In genomic region chr19:45056831-45057230, GRCh38 we compare ENCODE assay signal across 26 cellular contexts.
"Had no signal": no experiment of that assay in that cellular context is flagged by ENCODE, and none has a peak within 500 bp of the region (broad histone marks: within the 10 kb centered on the region; RNA-seq: fewer than 3 reads in every experiment).

No MANE protein-coding gene starts in this region.

- DNase-seq: activated CD4-positive, alpha-beta memory T cell treated with anti-CD3 and anti-CD28 coated beads, Interleukin-2, amount 10 ng/mL, durations not matched to agents 7 days and 5 days; activated CD4-positive, alpha-beta T cell treated with anti-CD3 and anti-CD28 coated beads for 36 hours; activated CD8-positive, alpha-beta memory T cell treated with anti-CD3 and anti-CD28 coated beads, Interleukin-2, amount 10 ng/mL, durations not matched to agents 7 days and 5 days; activated naive CD4-positive, alpha-beta T cell treated with anti-CD3 and anti-CD28 coated beads for 36 hours; activated T-cell treated with anti-CD3 and anti-CD28 coated beads, Interleukin-2, amount 50 U/mL, for 1 hour; aorta; brain microvascular endothelial cell; central memory CD4-positive, alpha-beta T cell; colonic mucosa; effector CD4-positive, alpha-beta T cell; hypothalamus; kidney; nephron progenitor cell; nucleus accumbens; posterior cingulate gyrus; spleen; stimulated activated CD4-positive, alpha-beta T cell treated with anti-CD3 and anti-CD28 coated beads, Interleukin-4, amount 100 ng/mL, for 4 hours; stimulated activated naive CD4-positive, alpha-beta T cell treated with Interleukin-2 at 50 U/mL for 16 hours; T-helper 2 cell; WERI-Rb-1 had no signal

- H3K4me3 ChIP-seq: colonic mucosa, lung, spleen, tibial nerve had no signal

- H3K4me1 Mint-ChIP-seq: activated CD4-positive, alpha-beta T cell treated with anti-CD3 and anti-CD28 coated beads for 36 hours; activated CD8-positive, alpha-beta memory T cell treated with anti-CD3 and anti-CD28 coated beads, Interleukin-2, amount 10 ng/mL, durations not matched to agents 7 days and 5 days; mesothelial cell of epicardium; nephron progenitor cell had no signal

- FAIRE-seq: frontal cortex, kidney, urothelium cell line had no signal

- H3K4me3 Mint-ChIP-seq: activated CD4-positive, alpha-beta memory T cell treated with anti-CD3 and anti-CD28 coated beads, Interleukin-2, amount 10 ng/mL, durations not matched to agents 7 days and 5 days; activated CD4-positive, alpha-beta T cell treated with anti-CD3 and anti-CD28 coated beads for 36 hours; activated CD8-positive, alpha-beta memory T cell treated with anti-CD3 and anti-CD28 coated beads, Interleukin-2, amount 10 ng/mL, durations not matched to agents 7 days and 5 days; activated naive CD4-positive, alpha-beta T cell treated with anti-CD3 and anti-CD28 coated beads for 36 hours; mesothelial cell of epicardium; nephron progenitor cell had no signal

- H3K9me3 ChIP-seq: colonic mucosa, spleen, tibial nerve had no signal

- ATAC-seq: activated CD4-positive, alpha-beta T cell treated with anti-CD3 and anti-CD28 coated beads for 36 hours; activated CD8-positive, alpha-beta memory T cell treated with anti-CD3 and anti-CD28 coated beads, Interleukin-2, amount 10 ng/mL, durations not matched to agents 7 days and 5 days; left lobe of liver had no signal

- H3K27ac ChIP-seq: brain microvascular endothelial cell, colonic mucosa, tibial nerve, WERI-Rb-1 had no signal

- H3K9me3 Mint-ChIP-seq: activated CD4-positive, alpha-beta memory T cell treated with anti-CD3 and anti-CD28 coated beads, Interleukin-2, amount 10 ng/mL, durations not matched to agents 7 days and 5 days; activated naive CD4-positive, alpha-beta T cell treated with anti-CD3 and anti-CD28 coated beads for 36 hours; mesothelial cell of epicardium; nephron progenitor cell had no signal

- H3K4me1 ChIP-seq: colonic mucosa had no signal

- H3K27me3 ChIP-seq: brain microvascular endothelial cell, colonic mucosa, spleen, tibial nerve had no signal

- H3K27me3 Mint-ChIP-seq: activated CD4-positive, alpha-beta memory T cell treated with anti-CD3 and anti-CD28 coated beads, Interleukin-2, amount 10 ng/mL, durations not matched to agents 7 days and 5 days; activated CD4-positive, alpha-beta T cell treated with anti-CD3 and anti-CD28 coated beads for 36 hours; activated CD8-positive, alpha-beta memory T cell treated with anti-CD3 and anti-CD28 coated beads, Interleukin-2, amount 10 ng/mL, durations not matched to agents 7 days and 5 days had no signal

- H3K27ac Mint-ChIP-seq: activated CD4-positive, alpha-beta memory T cell treated with anti-CD3 and anti-CD28 coated beads, Interleukin-2, amount 10 ng/mL, durations not matched to agents 7 days and 5 days; activated CD4-positive, alpha-beta T cell treated with anti-CD3 and anti-CD28 coated beads for 36 hours; activated CD8-positive, alpha-beta memory T cell treated with anti-CD3 and anti-CD28 coated beads, Interleukin-2, amount 10 ng/mL, durations not matched to agents 7 days and 5 days; activated naive CD4-positive, alpha-beta T cell treated with anti-CD3 and anti-CD28 coated beads for 36 hours; mesothelial cell of epicardium; nephron progenitor cell had no signal
